ENCODE assay signal across 34 cellular contexts in genomic region chr16:63146251-63146650, GRCh38.
DNase-seq lines count a peak whose midpoint lies in the region; ATAC-seq, FAIRE-seq and TF ChIP-seq lines count a peak whose summit lies in the region.
"Had no signal": no experiment of that assay in that cellular context is flagged by ENCODE, and none has a peak within 500 bp of the region (broad histone marks: within the 10 kb centered on the region; RNA-seq: fewer than 3 reads in every experiment).

No MANE protein-coding gene starts in this region.

- H2AFZ ChIP-seq in HepG2 (ENCODE audit: low read length) (no peak overlapping the region), IMR-90 (replicated peaks; ENCODE audit: low read length, poor library complexity) (no peak overlapping the region), K562 (ENCODE audit: low read depth, low read length) (no peak overlapping the region)

- H3K79me2 ChIP-seq in HepG2 (ENCODE audit: insufficient read depth, low read length), result no peaks in the 10 kb centered on the region
- no peaks in the 10 kb centered on the region for H3K79me2 ChIP-seq in K562 (ENCODE audit: control insufficient read depth, insufficient read depth, low read length)

- no peak overlapping the region for H3K18ac ChIP-seq in IMR-90 (ENCODE audit: low read depth, low read length)

- H3K4me1 ChIP-seq in HepG2 (ENCODE audit: insufficient read depth, low read length), result no peaks in the 10 kb centered on the region
- no peaks in the 10 kb centered on the region for H3K4me1 ChIP-seq in right lobe of liver
- H3K4me1 ChIP-seq in A549, result no peaks in the 10 kb centered on the region
- no peaks in the 10 kb centered on the region for H3K4me1 ChIP-seq in IMR-90 (ENCODE audit: control insufficient read depth, insufficient read depth, low read length)
- H3K4me1 ChIP-seq in K562 (replicated peaks in 1 of 2; ENCODE audit: control insufficient read depth in 2 of 2, insufficient read depth in 2 of 2, low read length in 2 of 2), result no peaks in the 10 kb centered on the region
- H3K4me1 ChIP-seq in gastroesophageal sphincter, result no peaks in the 10 kb centered on the region
- H3K4me1 ChIP-seq: BE2C; BLaER1; BLaER1 treated with 17β-estradiol and CSF1 and Interleukin-3, amounts not matched to agents 10 nM and 100 nM; Caco-2 had no signal

- no peaks in the 10 kb centered on the region for H3K79me1 ChIP-seq in IMR-90 (ENCODE audit: low read depth in 1 of 2, low read length in 2 of 2)

- H4K20me1 ChIP-seq in HepG2 (ENCODE audit: insufficient read depth, low read length) (no peaks in the 10 kb centered on the region), IMR-90 (ENCODE audit: insufficient read depth, low read length) (no peaks in the 10 kb centered on the region), K562 (replicated peaks; ENCODE audit: control insufficient read depth, insufficient read depth, low read length) (no peaks in the 10 kb centered on the region)
- H4K20me1 ChIP-seq: BLaER1; BLaER1 treated with 17β-estradiol and CSF1 and Interleukin-3, amounts not matched to agents 10 nM and 100 nM had no signal

- WGBS in HepG2 (ENCODE audit: low lambda C conversion rate), result 0% methylated on average over 1 of the region's 1 CpG
- WGBS in right lobe of liver (ENCODE audit: insufficient coverage, low coverage, low lambda C conversion rate, missing lambda C conversion rate), result 18% methylated on average over 1 of the region's 1 CpG
- 6% methylated on average over 1 of the region's 1 CpG for WGBS in A549 (ENCODE audit: missing lambda C conversion rate)
- WGBS in IMR-90 (ENCODE audit: extremely low coverage in 2 of 2, insufficient read length in 1 of 2), 2 experiments, result no CpG with 5 or more reads among the region's 1 CpG
- WGBS in K562 (ENCODE audit: insufficient coverage, low coverage, missing lambda C conversion rate), result 0% methylated on average over 1 of the region's 1 CpG
- 64 to 73% methylated on average over 1 of the region's 1 CpG for WGBS in gastroesophageal sphincter (ENCODE audit: low coverage in 1 of 2), 2 donors

- ATAC-seq in HepG2, result no peak
- ATAC-seq in right lobe of liver, result no peak
- no peak for ATAC-seq in A549
- no peak for ATAC-seq in IMR-90 (ENCODE audit: low read depth)
- no peak for ATAC-seq in K562
- no peak for ATAC-seq in gastroesophageal sphincter
- no peak for ATAC-seq in GM19463 (IDR thresholded peaks at IDR 0.05; ENCODE audit: unreplicated experiment)
- ATAC-seq: CD8-positive, alpha-beta T cell had no signal

- no peak overlapping the region for H4K91ac ChIP-seq in IMR-90 (ENCODE audit: insufficient read depth, low read depth, low read length)

- no peak overlapping the region for H3K56ac ChIP-seq in IMR-90 (ENCODE audit: extremely low read depth, insufficient read depth, low read length)

- intact Hi-C loops in HepG2 (cut with micrococcal nuclease; ENCODE audit: unreplicated experiment), result loop anchor here (2.0 kb wide), 1 partner anchor 37 kb away; no protein-coding TSS in a partner anchor
- intact Hi-C loops in right lobe of liver (cut with DNase I), result no loop called here
- intact Hi-C loops in IMR-90 (cut with micrococcal nuclease), result no loop called here
- intact Hi-C loops in K562 (cut with micrococcal nuclease), result no loop called here

- no peak overlapping the region for H2BK15ac ChIP-seq in IMR-90 (ENCODE audit: low read depth, low read length)

- H3K23ac ChIP-seq in IMR-90 (ENCODE audit: low read depth, low read length), result no peak overlapping the region

- H3K36me3 ChIP-seq in HepG2 (replicated peaks in 1 of 2; ENCODE audit: control insufficient read depth in 1 of 2, insufficient read depth in 2 of 2, low read length in 2 of 2) (no peaks in the 10 kb centered on the region), right lobe of liver (no peaks in the 10 kb centered on the region), IMR-90 (ENCODE audit: control insufficient read depth, insufficient read depth, low read length) (no peaks in the 10 kb centered on the region), K562 (ENCODE audit: control insufficient read depth, insufficient read depth, low read length) (no peaks in the 10 kb centered on the region), gastroesophageal sphincter (no peaks in the 10 kb centered on the region)
- H3K36me3 ChIP-seq: BE2C; BLaER1; BLaER1 treated with 17β-estradiol and CSF1 and Interleukin-3, amounts not matched to agents 10 nM and 100 nM had no signal

- no peak overlapping the region for H2AK5ac ChIP-seq in IMR-90 (ENCODE audit: low read depth, low read length)

- no peak overlapping the region for H2BK120ac ChIP-seq in IMR-90 (ENCODE audit: low read depth, low read length)

- TF ChIP-seq CTCF in HepG2 (CRISPR knock-in tag; IDR thresholded peaks at IDR 0.05), result no peak
- TF ChIP-seq CTCF in right lobe of liver (IDR thresholded peaks at IDR 0.05), result no peak
- TF ChIP-seq CTCF in A549 (IDR thresholded peaks at IDR 0.05), result no peak
- no peak for TF ChIP-seq CTCF in IMR-90 (conservative IDR thresholded peaks at IDR 0.05; ENCODE audit: low read depth, low read length)
- no peak for TF ChIP-seq CTCF in K562 (IDR thresholded peaks at IDR 0.05 in 2 of 3, conservative IDR thresholded peaks at IDR 0.05 in 1 of 3; ENCODE audit: insufficient read depth in 2 of 3, low read depth in 1 of 3, low read length in 3 of 3)
- no peak for TF ChIP-seq CTCF in gastroesophageal sphincter (IDR thresholded peaks at IDR 0.05)

- no peaks in the 10 kb centered on the region for H3K9me1 ChIP-seq in IMR-90 (ENCODE audit: insufficient read depth, low read length)
- H3K9me1 ChIP-seq in K562 (ENCODE audit: control insufficient read depth, insufficient read depth, low read length), result no peaks in the 10 kb centered on the region

- CTCF ChIA-PET in HepG2 (lab: Yijun Ruan, JAX; ENCODE audit: low intra/inter-chr PET ratio, low total read pairs) (no interaction called here), A549 (lab: Yijun Ruan, JAX) (no interaction called here), IMR-90 (lab: Yijun Ruan, JAX) (no interaction called here), K562 (lab: Yijun Ruan, JAX; ENCODE audit: low intra/inter-chr PET ratio) (no interaction called here)

- no peak overlapping the region for H4K5ac ChIP-seq in IMR-90 (ENCODE audit: low read depth, low read length)

- H3K4me2 ChIP-seq in HepG2 (ENCODE audit: low read depth, low read length) (no peak overlapping the region), A549 (no peak overlapping the region), IMR-90 (ENCODE audit: low read depth, low read length) (no peak overlapping the region), K562 (ENCODE audit: insufficient read depth, low read length) (no peak overlapping the region)
- H3K4me2 ChIP-seq: BLaER1; BLaER1 treated with 17β-estradiol and CSF1 and Interleukin-3, amounts not matched to agents 10 nM and 100 nM had no signal

- dilution Hi-C loops in IMR-90 (cut with HindIII; ENCODE audit: low sequenced_read_pairs, unreplicated experiment), result no loop called here

- H3K4me3 ChIP-seq in HepG2 (replicated peaks in 1 of 3; ENCODE audit: insufficient read depth in 1 of 3, low read depth in 2 of 3, low read length in 3 of 3) (no peak overlapping the region), right lobe of liver (no peak overlapping the region), A549 (no peak overlapping the region), IMR-90 (ENCODE audit: insufficient read depth, low read depth, low read length) (no peak overlapping the region), K562 (no peak overlapping the region), gastroesophageal sphincter (no peak overlapping the region)
- H3K4me3 ChIP-seq: BLaER1; BLaER1 treated with 17β-estradiol and CSF1 and Interleukin-3, amounts not matched to agents 10 nM and 100 nM had no signal

- no peaks in the 10 kb centered on the region for H3K27me3 ChIP-seq in HepG2 (ENCODE audit: control insufficient read depth in 1 of 2, insufficient read depth in 2 of 2, low read length in 2 of 2)
- H3K27me3 ChIP-seq in right lobe of liver, result no peaks in the 10 kb centered on the region
- H3K27me3 ChIP-seq in IMR-90 (ENCODE audit: control insufficient read depth, insufficient read depth, low read length), result no peaks in the 10 kb centered on the region
- no peaks in the 10 kb centered on the region for H3K27me3 ChIP-seq in K562 (ENCODE audit: control insufficient read depth in 2 of 2, insufficient read depth in 2 of 2, low read length in 2 of 2)
- H3K27me3 ChIP-seq in gastroesophageal sphincter, result no peaks in the 10 kb centered on the region
- H3K27me3 ChIP-seq: BE2C; BLaER1; BLaER1 treated with 17β-estradiol and CSF1 and Interleukin-3, amounts not matched to agents 10 nM and 100 nM had no signal

- BruUV-seq in HepG2 (replicated peaks; lab: Mats Ljungman, UMichigan) (no TSS peak), IMR-90 (replicated peaks; lab: Mats Ljungman, UMichigan) (no TSS peak), K562 (replicated peaks; lab: Mats Ljungman, UMichigan) (no TSS peak)

- H3K9me3 ChIP-seq in HepG2 (ENCODE audit: low read length) (peaks cover 36% of the 10 kb centered on the region), right lobe of liver (no peaks in the 10 kb centered on the region), A549 (no peaks in the 10 kb centered on the region), IMR-90 (ENCODE audit: control insufficient read depth, insufficient read depth, low read length) (0 out of 2 replicates have a peak, but pooled peaks cover 2% of the 10 kb centered on the region), K562 (replicated peaks; ENCODE audit: control insufficient read depth, insufficient read depth, low read depth, low read length) (no peaks in the 10 kb centered on the region), gastroesophageal sphincter (no peaks in the 10 kb centered on the region)
- H3K9me3 ChIP-seq: BE2C; BLaER1; BLaER1 treated with 17β-estradiol and CSF1 and Interleukin-3, amounts not matched to agents 10 nM and 100 nM; Caco-2 had no signal

- H3K9ac ChIP-seq in HepG2 (ENCODE audit: insufficient read depth, low read depth, low read length) (no peak overlapping the region), IMR-90 (ENCODE audit: low read depth, low read length) (no peak overlapping the region), K562 (ENCODE audit: insufficient read depth in 1 of 2, low read depth in 2 of 2, low read length in 2 of 2) (no peak overlapping the region)
- H3K9ac ChIP-seq: BLaER1; BLaER1 treated with 17β-estradiol and CSF1 and Interleukin-3, amounts not matched to agents 10 nM and 100 nM had no signal

- no peak overlapping the region for H2BK5ac ChIP-seq in IMR-90 (ENCODE audit: low read depth, low read length, poor library complexity, severe bottlenecking)

- H2BK20ac ChIP-seq in IMR-90 (ENCODE audit: low read depth, low read length), result no peak overlapping the region

- TF ChIP-seq POLR2A in HepG2 (IDR thresholded peaks at IDR 0.05; ENCODE audit: insufficient read depth in 1 of 2, low read depth in 2 of 2, low read length in 2 of 2), result no peak
- no peak for TF ChIP-seq POLR2A in right lobe of liver (IDR thresholded peaks at IDR 0.05)
- no peak for TF ChIP-seq POLR2A in A549 (IDR thresholded peaks at IDR 0.05; ENCODE audit: low read length)
- TF ChIP-seq POLR2A in IMR-90 (IDR thresholded peaks at IDR 0.05; ENCODE audit: low read depth, low read length), result no peak
- TF ChIP-seq POLR2A in K562 (conservative IDR thresholded peaks at IDR 0.05), result no peak
- TF ChIP-seq POLR2A in gastroesophageal sphincter (IDR thresholded peaks at IDR 0.05), result no peak

- in situ Hi-C loops in HepG2 (cut with HindIII; ENCODE audit: extremely low pct_ligation_motif_present, low pct_unique_long_range_greater_than_20kb), result loop anchor here (5.0 kb wide), 1 partner anchor 39 kb away; no protein-coding TSS in a partner anchor
- in situ Hi-C loops in IMR-90 (cut with MboI; ENCODE audit: low sequenced_read_pairs), result no loop called here
- in situ Hi-C loops in K562 (cut with MboI), result no loop called here

- no peak overlapping the region for H3K4ac ChIP-seq in IMR-90 (ENCODE audit: low read depth, low read length)

- DNase-seq in HepG2 (ENCODE audit: low spot score) (no peak), right lobe of liver (no peak), A549 (ENCODE audit: low read depth in 1 of 2, low spot score in 1 of 2) (no peak), IMR-90 (no peak), K562 (ENCODE audit: extremely low read depth in 1 of 4, low spot score in 3 of 4) (no peak), SHP77 (lab: John Stamatoyannopoulos, UW) (no peak)
- DNase-seq: 8988T; ACHN; AML-193; BE2C; C1 segment of cervical spinal cord; Caco-2; Calu3; CD4-positive, alpha-beta memory T cell; CD4-positive, alpha-beta T cell; CD4-positive, CD25-positive, alpha-beta regulatory T cell; CD8-positive, alpha-beta memory T cell; CD8-positive, alpha-beta T cell; COR-L47; DMS 273 treated with DMSO at 0.1 percent for 48 hours; DMS153; DMS53; DMS79; DMS79 treated with DMSO at 0.1 percent for 48 hours; DND-41; EL had no signal

- H3K14ac ChIP-seq in IMR-90 (replicated peaks; ENCODE audit: low read depth, low read length), result no peak overlapping the region

- H4K8ac ChIP-seq in IMR-90 (ENCODE audit: low read depth in 2 of 2, low read length in 2 of 2), result no peak overlapping the region

- no peak for FAIRE-seq in HepG2 (lab: Jason Lieb, UNC)
- no peak for FAIRE-seq in A549 (lab: Jason Lieb, UNC)
- FAIRE-seq in K562 (lab: Jason Lieb, UNC), result no peak
- FAIRE-seq: A204.1, D721Med had no signal

- POLR2A ChIA-PET in HepG2 (lab: Yijun Ruan, JAX), result no interaction called here
- POLR2A ChIA-PET in A549 (lab: Yijun Ruan, JAX), result no interaction called here
- POLR2A ChIA-PET in IMR-90 (lab: Charles Lee; ENCODE audit: unreplicated experiment), result no interaction called here
- POLR2A ChIA-PET in K562 (lab: Yijun Ruan, JAX), result no interaction called here

- TF ChIP-seq EP300 in HepG2 (IDR thresholded peaks at IDR 0.05; ENCODE audit: low read depth in 2 of 2, low read length in 2 of 2) (no peak), HepG2 (CRISPR knock-in tag; IDR thresholded peaks at IDR 0.05; ENCODE audit: borderline replicate concordance) (no peak), A549 (IDR thresholded peaks at IDR 0.05) (no peak), K562 (IDR thresholded peaks at IDR 0.05; ENCODE audit: low read length) (no peak), gastroesophageal sphincter (IDR thresholded peaks at IDR 0.05) (no peak)

- H3K27ac ChIP-seq in HepG2 (ENCODE audit: extremely low read length, insufficient read depth, low read length) (no peak overlapping the region), right lobe of liver (no peak overlapping the region), A549 (no peak overlapping the region), IMR-90 (ENCODE audit: insufficient read depth, low read length) (no peak overlapping the region), K562 (ENCODE audit: extremely low read depth, low read depth, low read length) (no peak overlapping the region), gastroesophageal sphincter (no peak overlapping the region)
- H3K27ac ChIP-seq: 22Rv1; BLaER1; BLaER1 treated with 17β-estradiol and CSF1 and Interleukin-3, amounts not matched to agents 10 nM and 100 nM; C4-2B had no signal

- no peak for TF ChIP-seq RAD21 in HepG2 (CRISPR knock-in tag; IDR thresholded peaks at IDR 0.05)
- no peak for TF ChIP-seq RAD21 in A549 (conservative IDR thresholded peaks at IDR 0.05 in 1 of 2, IDR thresholded peaks at IDR 0.05 in 1 of 2)
- TF ChIP-seq RAD21 in IMR-90 (IDR thresholded peaks at IDR 0.05; ENCODE audit: low read length), result no peak
- no peak for TF ChIP-seq RAD21 in K562 (CRISPR knock-in tag; conservative IDR thresholded peaks at IDR 0.05 in 1 of 2, IDR thresholded peaks at IDR 0.05 in 1 of 2)

- H2AK9ac ChIP-seq in IMR-90 (replicated peaks; ENCODE audit: low read depth, low read length, poor library complexity), result no peak overlapping the region

Comparison
In these comparisons a context has a peak if more than half of its experiments do, and no peak if none do; other contexts are left out.
1. Of the 241 proteins assayed by ChIP-seq in both HepG2 and K562: peak only in HepG2: MAFK; only in K562: none; in both: none; in neither: 240.